In genomic region chr16:83779881-83780280, GRCh38 we compare ENCODE assay signal across 13 cellular contexts. TPM values are rescaled to one million over a fixed set of nuclear protein-coding genes. Genes with fewer than 3 reads are reported as not detected.
DNase-seq lines count a peak whose midpoint lies in the region; ATAC-seq and TF ChIP-seq lines count a peak whose summit lies in the region.
"Had no signal": no experiment of that assay in that cellular context is flagged by ENCODE, and none has a peak within 500 bp of the region (broad histone marks: within the 10 kb centered on the region; RNA-seq: fewer than 3 reads in every experiment).

No MANE protein-coding gene starts in this region.

- intact Hi-C loops in Right ventricle myocardium superior (cut with DNase I), result no loop called here
- intact Hi-C loops in right lobe of liver (cut with DNase I), result no loop called here

- ATAC-seq in Right ventricle myocardium superior (ENCODE audit: poor library complexity), result peak; percentile 36
- ATAC-seq in right lobe of liver, result peak; percentile 77 to 91 (median 88)
- no peak for ATAC-seq in effector memory CD8-positive, alpha-beta T cell (replicated peaks)
- ATAC-seq in esophagus mucosa, result no peak
- ATAC-seq: naive thymus-derived CD8-positive, alpha-beta T cell had no signal

- no peak overlapping the region for H3K4me3 ChIP-seq in right atrium auricular region
- no peak overlapping the region for H3K4me3 ChIP-seq in right lobe of liver

- no peaks in the 10 kb centered on the region for H3K9me3 ChIP-seq in right atrium auricular region
- H3K9me3 ChIP-seq in right lobe of liver, result no peaks in the 10 kb centered on the region
- H3K9me3 ChIP-seq: ascending aorta had no signal

- no peak for TF ChIP-seq POLR2A in right lobe of liver (IDR thresholded peaks at IDR 0.05)

- no peaks in the 10 kb centered on the region for H3K4me1 Mint-ChIP-seq in effector memory CD8-positive, alpha-beta T cell (ENCODE audit: low read depth in 2 of 2)

- WGBS in right lobe of liver (ENCODE audit: insufficient coverage, low coverage, low lambda C conversion rate, missing lambda C conversion rate), result 7% methylated on average over 6 of the region's 6 CpGs

- in situ Hi-C loops in GM13976 (cut with MboI; ENCODE audit: low sequenced_read_pairs, unreplicated experiment), result no loop called here

- TF ChIP-seq CTCF in right atrium auricular region (IDR thresholded peaks at IDR 0.05) (no peak), right lobe of liver (IDR thresholded peaks at IDR 0.05) (no peak), GM13976 (IDR thresholded peaks at IDR 0.05; ENCODE audit: borderline replicate concordance, control extremely low read depth, extremely low read depth, insufficient read depth, missing control alignments) (no peak)

- no peak for DNase-seq in Right ventricle myocardium superior
- DNase-seq in right atrium auricular region (ENCODE audit: low spot score), result no peak
- DNase-seq in dermis microvascular lymphatic vessel endothelial cell (ENCODE audit: low read depth in 2 of 2), result peak; percentile 65 to 88
- DNase-seq in right lobe of liver, result no peak
- no peak for DNase-seq in effector memory CD8-positive, alpha-beta T cell
- no peak for DNase-seq in mesenteric fat pad (ENCODE audit: low spot score)
- DNase-seq in GM13976 (ENCODE audit: low spot score), result no peak
- DNase-seq: activated T-cell treated with anti-CD3 and anti-CD28 coated beads, Interleukin-2, amount 50 U/mL, for 24 hours; naive thymus-derived CD8-positive, alpha-beta T cell; NCI-H1930 had no signal

- H3K27me3 ChIP-seq in right atrium auricular region (no peaks in the 10 kb centered on the region), right lobe of liver (no peaks in the 10 kb centered on the region)
- H3K27me3 ChIP-seq: ascending aorta had no signal

- H3K27me3 Mint-ChIP-seq in effector memory CD8-positive, alpha-beta T cell, result peaks cover 37 to 59% of the 10 kb centered on the region in 2 donors

- H3K36me3 Mint-ChIP-seq in effector memory CD8-positive, alpha-beta T cell (ENCODE audit: insufficient read depth), result no peaks in the 10 kb centered on the region
- H3K36me3 Mint-ChIP-seq: naive thymus-derived CD8-positive, alpha-beta T cell had no signal

- no peak overlapping the region for H3K27ac ChIP-seq in right atrium auricular region
- H3K27ac ChIP-seq in right lobe of liver, result no peak overlapping the region
- H3K27ac ChIP-seq: epithelial cell of prostate had no signal

- no peak overlapping the region for H3K27ac Mint-ChIP-seq in effector memory CD8-positive, alpha-beta T cell
- H3K27ac Mint-ChIP-seq: activated T-cell treated with anti-CD3 and anti-CD28 coated beads, Interleukin-2, amount 50 U/mL, for 24 hours; naive thymus-derived CD8-positive, alpha-beta T cell had no signal

- H3K36me3 ChIP-seq in right atrium auricular region (peaks cover 3% of the 10 kb centered on the region), right lobe of liver (no peaks in the 10 kb centered on the region)

- peaks cover 0 to 21% of the 10 kb centered on the region in 2 donors for H3K4me1 ChIP-seq in right atrium auricular region
- peaks cover 0 to 9% (median 0%) of the 10 kb centered on the region in 4 donors for H3K4me1 ChIP-seq in right lobe of liver

- H3K9me3 Mint-ChIP-seq in effector memory CD8-positive, alpha-beta T cell, result no peaks in the 10 kb centered on the region
- H3K9me3 Mint-ChIP-seq: activated T-cell treated with anti-CD3 and anti-CD28 coated beads, Interleukin-2, amount 50 U/mL, for 24 hours had no signal

- H3K4me3 Mint-ChIP-seq in effector memory CD8-positive, alpha-beta T cell, result no peak overlapping the region
- H3K4me3 Mint-ChIP-seq: activated T-cell treated with anti-CD3 and anti-CD28 coated beads, Interleukin-2, amount 50 U/mL, for 24 hours; naive thymus-derived CD8-positive, alpha-beta T cell had no signal

RNA-seq across cellular contexts. Expression of gene HSBP1, which starts 27.9 kb away (rescaled TPM):
- 175 TPM for total RNA-seq in Right ventricle myocardium superior
- 10 to 100 TPM; 10.7 to 30.5 TPM for total RNA-seq in right atrium auricular region
- total RNA-seq in dermis microvascular lymphatic vessel endothelial cell, result 99.9 and 124 TPM in 2 replicates
- 10 to 100 TPM in 4 of 6 experiments, 1 to 10 TPM in 2; 5.6 to 46.2 (median 35.2) TPM for total RNA-seq in right lobe of liver
- total RNA-seq in mesenteric fat pad, result 89.4 TPM
- total RNA-seq in esophagus mucosa, result 182 TPM

Comparison
In these comparisons a context has a peak if more than half of its experiments do, and no peak if none do; other contexts are left out.
1. ATAC-seq: peak in Right ventricle myocardium superior (single experiment) and right lobe of liver (4 of 4); none in effector memory CD8-positive, alpha-beta T cell (single experiment) and esophagus mucosa (single experiment).
2. DNase-seq: peak in dermis microvascular lymphatic vessel endothelial cell (2 of 2); none in Right ventricle myocardium superior (single experiment), right atrium auricular region (single experiment), right lobe of liver (0 of 3), effector memory CD8-positive, alpha-beta T cell (0 of 3), mesenteric fat pad (single experiment) and GM13976 (single experiment).